Comparison of ENCODE assay signal across 24 cellular contexts in genomic region chr12:531951-532585, GRCh38.
DNase-seq lines count a peak whose midpoint lies in the region; ATAC-seq and TF ChIP-seq lines count a peak whose summit lies in the region.
"Had no signal": no experiment of that assay in that cellular context is flagged by ENCODE, and none has a peak within 500 bp of the region (broad histone marks: within the 10 kb centered on the region; RNA-seq: fewer than 3 reads in every experiment).

No MANE protein-coding gene starts in this region.

- H3K27ac Mint-ChIP-seq in HFFc6: peak overlapping the region; percentile 98
- H3K27ac Mint-ChIP-seq: activated CD4-positive, alpha-beta memory T cell treated with anti-CD3 and anti-CD28 coated beads for 36 hours; activated naive CD8-positive, alpha-beta T cell treated with anti-CD3 and anti-CD28 coated beads, Interleukin-2, amount 50 U/mL, for 24 hours had no signal

- H3K27me3 Mint-ChIP-seq in HFFc6 (ENCODE audit: insufficient read depth): peaks cover 4% of the 10 kb centered on the region
- H3K27me3 Mint-ChIP-seq: activated CD4-positive, alpha-beta memory T cell treated with anti-CD3 and anti-CD28 coated beads for 36 hours; activated naive CD8-positive, alpha-beta T cell treated with anti-CD3 and anti-CD28 coated beads, Interleukin-2, amount 50 U/mL, for 24 hours had no signal

- no peaks in the 10 kb centered on the region for H3K4me1 ChIP-seq in psoas muscle
- H3K4me1 ChIP-seq: lower lobe of right lung, stomach had no signal

- peaks cover 9% of the 10 kb centered on the region; the same call in 1 of the 2 replicates for H3K36me3 Mint-ChIP-seq in HFFc6 (ENCODE audit: low read depth)

- peak; percentile 36 to 76 (median 54) for ATAC-seq in psoas muscle
- ATAC-seq: activated naive CD8-positive, alpha-beta T cell treated with anti-CD3 and anti-CD28 coated beads, Interleukin-2, amount 50 U/mL, for 24 hours; HCT116 had no signal

- no peaks in the 10 kb centered on the region for H3K9me3 ChIP-seq in psoas muscle
- H3K9me3 ChIP-seq: lower lobe of right lung, transverse colon had no signal

- H3K27ac ChIP-seq in epithelial cell of prostate: peak overlapping the region; percentile 91
- no peak overlapping the region for H3K27ac ChIP-seq in psoas muscle
- H3K27ac ChIP-seq: C4-2B, lower lobe of right lung, stomach, transverse colon had no signal

- H3K36me3 ChIP-seq in psoas muscle (ENCODE audit: insufficient read depth in 1 of 2, low read depth in 1 of 2): no peaks in the 10 kb centered on the region
- H3K36me3 ChIP-seq: lower lobe of right lung, transverse colon had no signal

- H3K9me3 Mint-ChIP-seq in HFFc6: no peaks in the 10 kb centered on the region; the same call in 1 of the 2 replicates

- peak; percentile 69 for DNase-seq in AG10803 (ENCODE audit: low read depth)
- DNase-seq in HFFc6: peak; percentile 71
- DNase-seq in epithelial cell of prostate (ENCODE audit: low read depth, low spot score): no peak
- no peak for DNase-seq in psoas muscle
- no peak for DNase-seq in stimulated activated CD4-positive, alpha-beta T cell treated with anti-CD3 and anti-CD28 coated beads, Interleukin-4, amount 100 ng/mL, for 4 hours
- no peak for DNase-seq in SHP77 (lab: John Stamatoyannopoulos, UW)
- DNase-seq in NCI-H2227 (lab: John Stamatoyannopoulos, UW; ENCODE audit: unreplicated experiment): no peak
- DNase-seq in H4 (ENCODE audit: low spot score): no peak
- DNase-seq: activated CD4-positive, alpha-beta memory T cell treated with anti-CD3 and anti-CD28 coated beads for 36 hours; activated CD4-positive, CD25-positive, alpha-beta regulatory T cell; activated effector memory CD4-positive, alpha-beta T cell treated with anti-CD3 and anti-CD28 coated beads, Interleukin-2, amount 50 U/mL, for 16 hours; activated naive CD8-positive, alpha-beta T cell treated with anti-CD3 and anti-CD28 coated beads, Interleukin-2, amount 50 U/mL, for 24 hours; activated T-cell treated with anti-CD3 and anti-CD28 coated beads for 4 hours; GDM1; hippocampal formation; lower lobe of right lung; NCI-H187; NCI-H69; nucleus accumbens; stomach; T-helper 9 cell; transverse colon had no signal

- 75 to 82% (median 75%) methylated on average over 3 of the region's 3 CpGs for WGBS in psoas muscle, 3 donors

- peaks cover 39% of the 10 kb centered on the region for H3K4me1 Mint-ChIP-seq in HFFc6 (ENCODE audit: low read depth)
- H3K4me1 Mint-ChIP-seq: activated naive CD8-positive, alpha-beta T cell treated with anti-CD3 and anti-CD28 coated beads, Interleukin-2, amount 50 U/mL, for 24 hours had no signal

- TF ChIP-seq CTCF in AG10803 (conservative IDR thresholded peaks at IDR 0.05; ENCODE audit: low read length): no peak
- TF ChIP-seq CTCF in HFFc6 (IDR thresholded peaks at IDR 0.05): no peak
- TF ChIP-seq CTCF in psoas muscle (IDR thresholded peaks at IDR 0.05): no peak

- peaks cover 0 to 4% (median 0%) of the 10 kb centered on the region in 3 donors for H3K27me3 ChIP-seq in psoas muscle (ENCODE audit: insufficient read depth in 3 of 3, low read length in 2 of 3)
- H3K27me3 ChIP-seq: stomach, transverse colon had no signal

- peak overlapping the region; percentile 58 for H3K4me3 Mint-ChIP-seq in HFFc6
- H3K4me3 Mint-ChIP-seq: activated CD4-positive, alpha-beta memory T cell treated with anti-CD3 and anti-CD28 coated beads for 36 hours; activated naive CD8-positive, alpha-beta T cell treated with anti-CD3 and anti-CD28 coated beads, Interleukin-2, amount 50 U/mL, for 24 hours had no signal

- intact Hi-C loops in psoas muscle (cut with DNase I): no loop called here

- H3K4me3 ChIP-seq in AG10803 (ENCODE audit: low read length): no peak overlapping the region
- no peak overlapping the region for H3K4me3 ChIP-seq in psoas muscle
- H3K4me3 ChIP-seq: lower lobe of right lung, stomach, transverse colon had no signal

Comparison
In these comparisons a context has a peak if more than half of its experiments do, and no peak if none do; other contexts are left out.
1. DNase-seq: peak in AG10803 (single experiment) and HFFc6 (single experiment); none in epithelial cell of prostate (single experiment), psoas muscle (0 of 2), stimulated activated CD4-positive, alpha-beta T cell treated with anti-CD3 and anti-CD28 coated beads, Interleukin-4, amount 100 ng/mL, for 4 hours (0 of 2), SHP77 (0 of 2), NCI-H2227 (single experiment) and H4 (single experiment).